ENCODE assay signal across 8 cellular contexts in genomic region chr19:19064811-19065745, GRCh38.
A peak's percentile ranks its signal among the peaks of the same experiment; 100 is the strongest.
DNase-seq lines count a peak whose midpoint lies in the region; ATAC-seq and TF ChIP-seq lines count a peak whose summit lies in the region.

No MANE protein-coding gene starts in this region.

- H3K36me3 ChIP-seq in GM06990 (ENCODE audit: control insufficient read depth, insufficient read depth, low read length) = peaks cover 4% of the 10 kb centered on the region

- in situ Hi-C loops in astrocyte of the cerebellum (cut with HindIII; ENCODE audit: low sequenced_read_pairs) = no loop called here

- no peak for TF ChIP-seq CTCF in GM06990 (IDR thresholded peaks at IDR 0.05; ENCODE audit: insufficient read depth, low read length, poor library complexity, severe bottlenecking)
- TF ChIP-seq CTCF in astrocyte of the cerebellum (IDR thresholded peaks at IDR 0.05; ENCODE audit: low read depth, low read length, missing control alignments) = no peak

- peak overlapping the region; percentile 31 for H3K27ac ChIP-seq in layer of hippocampus (ENCODE audit: low read depth, low read length)

- ATAC-seq in HG03095 (IDR thresholded peaks at IDR 0.05; ENCODE audit: unreplicated experiment) (no peak), HG03280 (IDR thresholded peaks at IDR 0.05; ENCODE audit: unreplicated experiment) (no peak), GM21390 (IDR thresholded peaks at IDR 0.05; ENCODE audit: unreplicated experiment) (no peak)

- peak; percentile 49 for DNase-seq in GM06990 (ENCODE audit: extremely low read depth, insufficient read length)
- peak; percentile 45 for DNase-seq in NCI-H82 treated with DMSO at 0.1 percent for 48 hours (lab: John Stamatoyannopoulos, UW; ENCODE audit: unreplicated experiment)
- no peak for DNase-seq in astrocyte of the cerebellum (ENCODE audit: low read depth)
- DNase-seq in stimulated activated CD8-positive, alpha-beta memory T cell treated with anti-CD3 and anti-CD28 coated beads, Interleukin-12 subunit alpha, Interleukin-12 subunit beta, amount 100 ng/mL, for 4 hours (ENCODE audit: low read depth) = peak; percentile 11

- H3K27me3 ChIP-seq in GM06990 (replicated peaks; ENCODE audit: control insufficient read depth, insufficient read depth, low read length) = no peaks in the 10 kb centered on the region
- no peaks in the 10 kb centered on the region for H3K27me3 ChIP-seq in layer of hippocampus (ENCODE audit: control insufficient read depth, insufficient read depth, low read length)

- H3K4me3 ChIP-seq in GM06990 (replicated peaks; ENCODE audit: low read depth, low read length) (peak overlapping the region; percentile 83), astrocyte of the cerebellum (ENCODE audit: low read depth, low read length) (peak overlapping the region; percentile 71)
